Comparison of ENCODE assay signal across 1 cellular context in genomic region chr19:4065430-4066175, GRCh38.
TF ChIP-seq lines count a peak whose summit lies in the region.

No MANE protein-coding gene starts in this region.

TF ChIP-seq in GM23338, 12 proteins besides CTCF, POLR2A, EP300 and RAD21 (continued from another document):
- TF ChIP-seq EZH2 (IDR thresholded peaks at IDR 0.05; ENCODE audit: low read depth, unreplicated experiment) (no peak), NANOG (IDR thresholded peaks at IDR 0.05; ENCODE audit: borderline replicate concordance) (no peak), ZNF331 (CRISPR knock-in tag; IDR thresholded peaks at IDR 0.05; ENCODE audit: low read depth) (no peak), STAT1 (IDR thresholded peaks at IDR 0.05; ENCODE audit: unreplicated experiment) (no peak), EZH2phosphoT487 (IDR thresholded peaks at IDR 0.05; ENCODE audit: unreplicated experiment) (no peak)
- TF ChIP-seq, protein P1, sequence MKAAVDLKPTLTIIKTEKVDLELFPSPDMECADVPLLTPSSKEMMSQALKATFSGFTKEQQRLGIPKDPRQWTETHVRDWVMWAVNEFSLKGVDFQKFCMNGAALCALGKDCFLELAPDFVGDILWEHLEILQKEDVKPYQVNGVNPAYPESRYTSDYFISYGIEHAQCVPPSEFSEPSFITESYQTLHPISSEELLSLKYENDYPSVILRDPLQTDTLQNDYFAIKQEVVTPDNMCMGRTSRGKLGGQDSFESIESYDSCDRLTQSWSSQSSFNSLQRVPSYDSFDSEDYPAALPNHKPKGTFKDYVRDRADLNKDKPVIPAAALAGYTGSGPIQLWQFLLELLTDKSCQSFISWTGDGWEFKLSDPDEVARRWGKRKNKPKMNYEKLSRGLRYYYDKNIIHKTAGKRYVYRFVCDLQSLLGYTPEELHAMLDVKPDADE (IDR thresholded peaks at IDR 0.05): peak; percentile 62
- TF ChIP-seq, protein P2, sequence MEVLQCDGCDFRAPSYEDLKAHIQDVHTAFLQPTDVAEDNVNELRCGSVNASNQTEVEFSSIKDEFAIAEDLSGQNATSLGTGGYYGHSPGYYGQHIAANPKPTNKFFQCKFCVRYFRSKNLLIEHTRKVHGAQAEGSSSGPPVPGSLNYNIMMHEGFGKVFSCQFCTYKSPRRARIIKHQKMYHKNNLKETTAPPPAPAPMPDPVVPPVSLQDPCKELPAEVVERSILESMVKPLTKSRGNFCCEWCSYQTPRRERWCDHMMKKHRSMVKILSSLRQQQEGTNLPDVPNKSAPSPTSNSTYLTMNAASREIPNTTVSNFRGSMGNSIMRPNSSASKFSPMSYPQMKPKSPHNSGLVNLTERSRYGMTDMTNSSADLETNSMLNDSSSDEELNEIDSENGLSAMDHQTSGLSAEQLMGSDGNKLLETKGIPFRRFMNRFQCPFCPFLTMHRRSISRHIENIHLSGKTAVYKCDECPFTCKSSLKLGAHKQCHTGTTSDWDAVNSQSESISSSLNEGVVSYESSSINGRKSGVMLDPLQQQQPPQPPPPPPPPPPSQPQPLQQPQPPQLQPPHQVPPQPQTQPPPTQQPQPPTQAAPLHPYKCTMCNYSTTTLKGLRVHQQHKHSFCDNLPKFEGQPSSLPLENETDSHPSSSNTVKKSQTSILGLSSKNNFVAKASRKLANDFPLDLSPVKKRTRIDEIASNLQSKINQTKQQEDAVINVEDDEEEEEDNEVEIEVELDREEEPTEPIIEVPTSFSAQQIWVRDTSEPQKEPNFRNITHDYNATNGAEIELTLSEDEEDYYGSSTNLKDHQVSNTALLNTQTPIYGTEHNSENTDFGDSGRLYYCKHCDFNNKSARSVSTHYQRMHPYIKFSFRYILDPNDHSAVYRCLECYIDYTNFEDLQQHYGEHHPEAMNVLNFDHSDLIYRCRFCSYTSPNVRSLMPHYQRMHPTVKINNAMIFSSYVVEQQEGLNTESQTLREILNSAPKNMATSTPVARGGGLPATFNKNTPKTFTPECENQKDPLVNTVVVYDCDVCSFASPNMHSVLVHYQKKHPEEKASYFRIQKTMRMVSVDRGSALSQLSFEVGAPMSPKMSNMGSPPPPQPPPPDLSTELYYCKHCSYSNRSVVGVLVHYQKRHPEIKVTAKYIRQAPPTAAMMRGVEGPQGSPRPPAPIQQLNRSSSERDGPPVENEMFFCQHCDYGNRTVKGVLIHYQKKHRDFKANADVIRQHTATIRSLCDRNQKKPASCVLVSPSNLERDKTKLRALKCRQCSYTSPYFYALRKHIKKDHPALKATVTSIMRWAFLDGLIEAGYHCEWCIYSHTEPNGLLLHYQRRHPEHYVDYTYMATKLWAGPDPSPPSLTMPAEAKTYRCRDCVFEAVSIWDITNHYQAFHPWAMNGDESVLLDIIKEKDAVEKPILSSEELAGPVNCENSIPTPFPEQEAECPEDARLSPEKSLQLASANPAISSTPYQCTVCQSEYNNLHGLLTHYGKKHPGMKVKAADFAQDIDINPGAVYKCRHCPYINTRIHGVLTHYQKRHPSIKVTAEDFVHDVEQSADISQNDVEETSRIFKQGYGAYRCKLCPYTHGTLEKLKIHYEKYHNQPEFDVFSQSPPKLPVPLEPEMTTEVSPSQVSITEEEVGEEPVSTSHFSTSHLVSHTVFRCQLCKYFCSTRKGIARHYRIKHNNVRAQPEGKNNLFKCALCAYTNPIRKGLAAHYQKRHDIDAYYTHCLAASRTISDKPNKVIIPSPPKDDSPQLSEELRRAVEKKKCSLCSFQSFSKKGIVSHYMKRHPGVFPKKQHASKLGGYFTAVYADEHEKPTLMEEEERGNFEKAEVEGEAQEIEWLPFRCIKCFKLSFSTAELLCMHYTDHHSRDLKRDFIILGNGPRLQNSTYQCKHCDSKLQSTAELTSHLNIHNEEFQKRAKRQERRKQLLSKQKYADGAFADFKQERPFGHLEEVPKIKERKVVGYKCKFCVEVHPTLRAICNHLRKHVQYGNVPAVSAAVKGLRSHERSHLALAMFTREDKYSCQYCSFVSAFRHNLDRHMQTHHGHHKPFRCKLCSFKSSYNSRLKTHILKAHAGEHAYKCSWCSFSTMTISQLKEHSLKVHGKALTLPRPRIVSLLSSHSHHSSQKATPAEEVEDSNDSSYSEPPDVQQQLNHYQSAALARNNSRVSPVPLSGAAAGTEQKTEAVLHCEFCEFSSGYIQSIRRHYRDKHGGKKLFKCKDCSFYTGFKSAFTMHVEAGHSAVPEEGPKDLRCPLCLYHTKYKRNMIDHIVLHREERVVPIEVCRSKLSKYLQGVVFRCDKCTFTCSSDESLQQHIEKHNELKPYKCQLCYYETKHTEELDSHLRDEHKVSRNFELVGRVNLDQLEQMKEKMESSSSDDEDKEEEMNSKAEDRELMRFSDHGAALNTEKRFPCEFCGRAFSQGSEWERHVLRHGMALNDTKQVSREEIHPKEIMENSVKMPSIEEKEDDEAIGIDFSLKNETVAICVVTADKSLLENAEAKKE (CRISPR knock-in tag; IDR thresholded peaks at IDR 0.05): no peak
TF ChIP-seq in GM23338: peak in this region for 2.
